1 cellular context compared by ENCODE assay signal in the genomic region with DNA sequence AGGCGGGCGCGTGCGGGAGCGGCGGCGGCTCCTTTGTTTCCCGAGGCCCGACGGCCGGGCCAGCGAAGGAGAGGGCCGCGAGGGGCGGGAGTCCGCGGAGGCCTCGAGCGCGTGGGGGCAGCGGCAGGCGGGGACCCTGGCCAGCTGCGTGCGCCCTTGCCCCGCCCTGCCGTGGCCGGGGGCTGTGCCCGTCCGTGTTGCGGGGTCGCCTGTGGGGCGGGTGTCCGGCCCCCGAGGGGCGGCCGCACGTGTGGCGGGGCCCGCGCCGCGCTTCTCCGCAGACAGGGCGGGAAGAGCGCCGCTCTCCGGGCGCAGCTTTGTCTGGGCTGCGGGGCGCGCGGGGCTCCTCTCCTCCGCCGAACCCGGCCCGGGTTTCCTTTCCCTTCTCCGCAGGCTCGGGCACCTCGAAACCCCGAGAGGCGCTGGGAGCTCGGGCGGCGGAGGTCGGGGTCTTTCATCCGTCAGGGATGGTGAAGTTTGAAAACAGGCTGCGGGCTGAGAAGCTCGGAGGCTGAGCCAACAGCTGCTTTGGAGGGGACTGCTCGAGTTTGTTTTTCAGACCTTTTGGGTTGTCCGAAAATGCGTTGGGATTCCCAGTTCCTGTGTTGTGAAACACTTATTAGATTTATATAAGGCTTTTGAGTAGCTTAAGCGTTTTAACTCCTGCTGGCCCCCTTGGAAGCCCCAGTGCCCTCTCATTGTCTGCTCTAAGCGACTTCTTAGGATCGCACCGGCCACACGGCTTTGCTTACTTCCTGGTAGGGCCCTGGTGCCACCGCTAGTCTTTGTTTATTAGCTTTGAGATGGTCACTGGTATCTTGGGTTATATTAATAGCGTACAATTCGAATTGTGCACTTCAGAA.
TF ChIP-seq lines count a peak whose summit lies in the region.

No MANE protein-coding gene starts in this region.

TF ChIP-seq in GM12878, 131 proteins besides CTCF, POLR2A, EP300 and RAD21 (continued from another document):
- TF ChIP-seq ATF2 (IDR thresholded peaks at IDR 0.05; ENCODE audit: low read length) (no peak), BACH1 (IDR thresholded peaks at IDR 0.05; ENCODE audit: borderline replicate concordance) (0 out of 2 replicates have a peak, but pooled peaks have one; percentile 45), WRNIP1 (IDR thresholded peaks at IDR 0.05; ENCODE audit: borderline replicate concordance, low read depth, low read length) (0 out of 2 replicates have a peak, but pooled peaks have one; percentile 29), GATAD2B (conservative IDR thresholded peaks at IDR 0.05; ENCODE audit: low read depth) (peak; percentile 83; the same call in 1 of the 2 replicates), RELA (IDR thresholded peaks at IDR 0.05; ENCODE audit: borderline replicate concordance, partially characterized antibody) (no peak), TCF12 (IDR thresholded peaks at IDR 0.05; ENCODE audit: low read depth, low read length) (no peak), POLR2AphosphoS5 (IDR thresholded peaks at IDR 0.05; ENCODE audit: low read length) (peak; percentile 56; the same call in 1 of the 2 replicates), DPF2 (IDR thresholded peaks at IDR 0.05) (0 out of 2 replicates have a peak, but pooled peaks have one; percentile 48), TCF3 (IDR thresholded peaks at IDR 0.05; ENCODE audit: borderline replicate concordance, insufficient read depth, low read depth, low read length) (0 out of 2 replicates have a peak, but pooled peaks have one; percentile 38), MXI1 (IDR thresholded peaks at IDR 0.05; ENCODE audit: low read depth, low read length) (peak; percentile 39; the same call in 1 of the 2 replicates), LARP7 (IDR thresholded peaks at IDR 0.05) (peak; percentile 71; the same call in 1 of the 2 replicates), IKZF1 (conservative IDR thresholded peaks at IDR 0.05) (peak; percentile 84), TAF1 (IDR thresholded peaks at IDR 0.05; ENCODE audit: borderline replicate concordance, low read depth, low read length) (0 out of 2 replicates have a peak, but pooled peaks have one; percentile 36), MYB (IDR thresholded peaks at IDR 0.05; ENCODE audit: borderline replicate concordance, low read depth, low read length) (no peak), NBN (IDR thresholded peaks at IDR 0.05) (no peak), MLLT1 (IDR thresholded peaks at IDR 0.05) (peak; percentile 75; the same call in 1 of the 2 replicates), SP1 (IDR thresholded peaks at IDR 0.05; ENCODE audit: low read depth, low read length) (no peak), ASH2L (IDR thresholded peaks at IDR 0.05; ENCODE audit: borderline replicate concordance, low read depth) (0 out of 2 replicates have a peak, but pooled peaks have one; percentile 17)
- TF ChIP-seq, protein P1, sequence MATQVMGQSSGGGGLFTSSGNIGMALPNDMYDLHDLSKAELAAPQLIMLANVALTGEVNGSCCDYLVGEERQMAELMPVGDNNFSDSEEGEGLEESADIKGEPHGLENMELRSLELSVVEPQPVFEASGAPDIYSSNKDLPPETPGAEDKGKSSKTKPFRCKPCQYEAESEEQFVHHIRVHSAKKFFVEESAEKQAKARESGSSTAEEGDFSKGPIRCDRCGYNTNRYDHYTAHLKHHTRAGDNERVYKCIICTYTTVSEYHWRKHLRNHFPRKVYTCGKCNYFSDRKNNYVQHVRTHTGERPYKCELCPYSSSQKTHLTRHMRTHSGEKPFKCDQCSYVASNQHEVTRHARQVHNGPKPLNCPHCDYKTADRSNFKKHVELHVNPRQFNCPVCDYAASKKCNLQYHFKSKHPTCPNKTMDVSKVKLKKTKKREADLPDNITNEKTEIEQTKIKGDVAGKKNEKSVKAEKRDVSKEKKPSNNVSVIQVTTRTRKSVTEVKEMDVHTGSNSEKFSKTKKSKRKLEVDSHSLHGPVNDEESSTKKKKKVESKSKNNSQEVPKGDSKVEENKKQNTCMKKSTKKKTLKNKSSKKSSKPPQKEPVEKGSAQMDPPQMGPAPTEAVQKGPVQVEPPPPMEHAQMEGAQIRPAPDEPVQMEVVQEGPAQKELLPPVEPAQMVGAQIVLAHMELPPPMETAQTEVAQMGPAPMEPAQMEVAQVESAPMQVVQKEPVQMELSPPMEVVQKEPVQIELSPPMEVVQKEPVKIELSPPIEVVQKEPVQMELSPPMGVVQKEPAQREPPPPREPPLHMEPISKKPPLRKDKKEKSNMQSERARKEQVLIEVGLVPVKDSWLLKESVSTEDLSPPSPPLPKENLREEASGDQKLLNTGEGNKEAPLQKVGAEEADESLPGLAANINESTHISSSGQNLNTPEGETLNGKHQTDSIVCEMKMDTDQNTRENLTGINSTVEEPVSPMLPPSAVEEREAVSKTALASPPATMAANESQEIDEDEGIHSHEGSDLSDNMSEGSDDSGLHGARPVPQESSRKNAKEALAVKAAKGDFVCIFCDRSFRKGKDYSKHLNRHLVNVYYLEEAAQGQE (IDR thresholded peaks at IDR 0.05; ENCODE audit: low read depth, low read length) = no peak
- TF ChIP-seq, protein P2, sequence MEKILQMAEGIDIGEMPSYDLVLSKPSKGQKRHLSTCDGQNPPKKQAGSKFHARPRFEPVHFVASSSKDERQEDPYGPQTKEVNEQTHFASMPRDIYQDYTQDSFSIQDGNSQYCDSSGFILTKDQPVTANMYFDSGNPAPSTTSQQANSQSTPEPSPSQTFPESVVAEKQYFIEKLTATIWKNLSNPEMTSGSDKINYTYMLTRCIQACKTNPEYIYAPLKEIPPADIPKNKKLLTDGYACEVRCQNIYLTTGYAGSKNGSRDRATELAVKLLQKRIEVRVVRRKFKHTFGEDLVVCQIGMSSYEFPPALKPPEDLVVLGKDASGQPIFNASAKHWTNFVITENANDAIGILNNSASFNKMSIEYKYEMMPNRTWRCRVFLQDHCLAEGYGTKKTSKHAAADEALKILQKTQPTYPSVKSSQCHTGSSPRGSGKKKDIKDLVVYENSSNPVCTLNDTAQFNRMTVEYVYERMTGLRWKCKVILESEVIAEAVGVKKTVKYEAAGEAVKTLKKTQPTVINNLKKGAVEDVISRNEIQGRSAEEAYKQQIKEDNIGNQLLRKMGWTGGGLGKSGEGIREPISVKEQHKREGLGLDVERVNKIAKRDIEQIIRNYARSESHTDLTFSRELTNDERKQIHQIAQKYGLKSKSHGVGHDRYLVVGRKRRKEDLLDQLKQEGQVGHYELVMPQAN (conservative IDR thresholded peaks at IDR 0.05) = peak; percentile 49; the same call in 1 of the 2 replicates
- TF ChIP-seq, protein P3, sequence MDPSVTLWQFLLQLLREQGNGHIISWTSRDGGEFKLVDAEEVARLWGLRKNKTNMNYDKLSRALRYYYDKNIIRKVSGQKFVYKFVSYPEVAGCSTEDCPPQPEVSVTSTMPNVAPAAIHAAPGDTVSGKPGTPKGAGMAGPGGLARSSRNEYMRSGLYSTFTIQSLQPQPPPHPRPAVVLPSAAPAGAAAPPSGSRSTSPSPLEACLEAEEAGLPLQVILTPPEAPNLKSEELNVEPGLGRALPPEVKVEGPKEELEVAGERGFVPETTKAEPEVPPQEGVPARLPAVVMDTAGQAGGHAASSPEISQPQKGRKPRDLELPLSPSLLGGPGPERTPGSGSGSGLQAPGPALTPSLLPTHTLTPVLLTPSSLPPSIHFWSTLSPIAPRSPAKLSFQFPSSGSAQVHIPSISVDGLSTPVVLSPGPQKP (IDR thresholded peaks at IDR 0.05; ENCODE audit: low read depth, low read length) = no peak
